Comparison of ENCODE assay signal across 28 cellular contexts in the genomic region with DNA sequence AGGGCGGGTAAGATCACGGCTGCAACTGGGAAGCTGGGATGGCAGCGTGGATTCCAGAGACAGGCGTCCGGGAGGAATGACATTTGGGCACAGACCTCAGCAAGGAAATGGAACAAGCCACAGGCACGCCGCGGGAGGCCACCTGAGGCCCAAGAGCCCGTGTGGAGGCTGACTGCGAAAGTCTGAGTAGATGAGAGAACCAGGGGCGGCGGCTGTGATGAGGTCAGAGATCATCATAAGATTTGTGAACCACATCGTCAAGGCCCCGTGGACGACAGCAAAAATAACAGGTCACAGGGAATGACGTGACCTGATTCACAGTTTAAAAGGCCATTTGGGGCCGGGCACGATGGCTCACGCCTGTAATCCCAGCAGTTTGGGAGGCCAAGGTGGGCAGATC.
"Had no signal": no experiment of that assay in that cellular context is flagged by ENCODE, and none has a peak within 500 bp of the region (broad histone marks: within the 10 kb centered on the region; RNA-seq: fewer than 3 reads in every experiment).

No MANE protein-coding gene starts in this region.

- FAIRE-seq: islet of Langerhans had no signal

- H3K27ac Mint-ChIP-seq: activated naive CD4-positive, alpha-beta T cell treated with anti-CD3 and anti-CD28 coated beads, Interleukin-2, amount 10 ng/mL, durations not matched to agents 7 days and 5 days; activated naive CD8-positive, alpha-beta T cell treated with anti-CD3 and anti-CD28 coated beads, Interleukin-2, amount 10 ng/mL, durations not matched to agents 7 days and 5 days; activated T-helper 1 cell treated with anti-CD3 and anti-CD28 coated beads, Interleukin-12 subunit alpha, Interleukin-12 subunit beta, Interleukin-2, Interleukin-4 antibody, amounts not matched to agents 30 ng/mL and 10 ng/mL and 1 ng/mL, durations not matched to agents 14 hours and 24 hours and 36 hours; naive B cell; T-cell; T-helper 2 cell treated with Interferon-gamma antibody and Interleukin-4, amounts not matched to agents 5 μg/mL and 100 μg/mL, for 36 hours had no signal

- H3K4me1 ChIP-seq: ascending aorta, foreskin keratinocyte, left ventricle myocardium inferior, right lobe of liver had no signal

- H3K9me3 Mint-ChIP-seq: activated T-helper 1 cell treated with anti-CD3 and anti-CD28 coated beads, Interleukin-12 subunit alpha, Interleukin-12 subunit beta, Interleukin-2, Interleukin-4 antibody, amounts not matched to agents 30 ng/mL and 10 ng/mL and 1 ng/mL, durations not matched to agents 14 hours and 24 hours and 36 hours; T-cell; T-helper 2 cell treated with Interferon-gamma antibody and Interleukin-4, amounts not matched to agents 5 μg/mL and 100 μg/mL, for 36 hours had no signal

- H3K4me3 Mint-ChIP-seq: activated naive CD4-positive, alpha-beta T cell treated with anti-CD3 and anti-CD28 coated beads, Interleukin-2, amount 10 ng/mL, durations not matched to agents 7 days and 5 days; activated naive CD8-positive, alpha-beta T cell treated with anti-CD3 and anti-CD28 coated beads, Interleukin-2, amount 10 ng/mL, durations not matched to agents 7 days and 5 days; activated T-helper 1 cell treated with anti-CD3 and anti-CD28 coated beads, Interleukin-12 subunit alpha, Interleukin-12 subunit beta, Interleukin-2, Interleukin-4 antibody, amounts not matched to agents 30 ng/mL and 10 ng/mL and 1 ng/mL, durations not matched to agents 14 hours and 24 hours and 36 hours; brain; naive B cell; neural crest cell; T-cell; T-helper 2 cell treated with Interferon-gamma antibody and Interleukin-4, amounts not matched to agents 5 μg/mL and 100 μg/mL, for 36 hours had no signal

- DNase-seq: activated CD4-positive, alpha-beta T cell treated with anti-CD3 and anti-CD28 coated beads for 4 hours; activated CD4-positive, alpha-beta T cell treated with anti-CD3 and anti-CD28 coated beads, Interleukin-2, amount 50 U/mL, for 4 hours; activated CD8-positive, alpha-beta memory T cell treated with anti-CD3 and anti-CD28 coated beads for 24 hours; activated effector memory CD4-positive, alpha-beta T cell treated with anti-CD3 and anti-CD28 coated beads, Interleukin-2, amount 50 U/mL, for 16 hours; activated naive CD4-positive, alpha-beta T cell treated with anti-CD3 and anti-CD28 coated beads, Interleukin-2, amount 10 ng/mL, durations not matched to agents 7 days and 5 days; activated naive CD8-positive, alpha-beta T cell treated with anti-CD3 and anti-CD28 coated beads, Interleukin-2, amount 10 ng/mL, durations not matched to agents 7 days and 5 days; cerebellar nuclear complex; cortex of kidney; foreskin keratinocyte; left ventricle myocardium inferior; naive B cell; occipital lobe; right lobe of liver; stimulated activated CD4-positive, alpha-beta T cell treated with anti-CD3 and anti-CD28 coated beads, Interleukin-12 subunit alpha, Interleukin-12 subunit beta, amount 100 ng/mL, for 4 hours; stimulated activated CD4-positive, alpha-beta T cell treated with anti-CD3 and anti-CD28 coated beads, Interleukin-4, amount 100 ng/mL, for 1 hour; stimulated activated naive CD8-positive, alpha-beta T cell treated with anti-CD3 and anti-CD28 coated beads, Interleukin-15, Interleukin-2, amounts not matched to agents 100 U/mL and 50 U/mL, for 24 hours; T-cell; upper lobe of left lung had no signal

- H3K27me3 Mint-ChIP-seq: activated naive CD8-positive, alpha-beta T cell treated with anti-CD3 and anti-CD28 coated beads, Interleukin-2, amount 10 ng/mL, durations not matched to agents 7 days and 5 days; brain had no signal

- H3K4me3 ChIP-seq: ascending aorta, cardiac muscle cell, left ventricle myocardium inferior, lung, right lobe of liver, skin epidermis, upper lobe of left lung had no signal

- H3K36me3 Mint-ChIP-seq: activated naive CD4-positive, alpha-beta T cell treated with anti-CD3 and anti-CD28 coated beads, Interleukin-2, amount 10 ng/mL, durations not matched to agents 7 days and 5 days; activated naive CD8-positive, alpha-beta T cell treated with anti-CD3 and anti-CD28 coated beads, Interleukin-2, amount 10 ng/mL, durations not matched to agents 7 days and 5 days; naive B cell; T-cell had no signal

- H3K27ac ChIP-seq: ascending aorta, cardiac muscle cell, foreskin keratinocyte, left ventricle myocardium inferior, right lobe of liver, skin epidermis, upper lobe of left lung had no signal

- H3K27me3 ChIP-seq: ascending aorta, cardiac muscle cell, foreskin keratinocyte, right lobe of liver, upper lobe of left lung had no signal

- H3K36me3 ChIP-seq: ascending aorta, left ventricle myocardium inferior, right lobe of liver had no signal

- ATAC-seq: esophagus mucosa; foreskin keratinocyte; right lobe of liver; stimulated activated naive CD8-positive, alpha-beta T cell treated with anti-CD3 and anti-CD28 coated beads, Interleukin-15, Interleukin-2, amounts not matched to agents 100 U/mL and 50 U/mL, for 24 hours; T-cell had no signal

- H3K9me3 ChIP-seq: ascending aorta, right lobe of liver, upper lobe of left lung had no signal

- H3K4me1 Mint-ChIP-seq: activated naive CD4-positive, alpha-beta T cell treated with anti-CD3 and anti-CD28 coated beads, Interleukin-2, amount 10 ng/mL, durations not matched to agents 7 days and 5 days; activated naive CD8-positive, alpha-beta T cell treated with anti-CD3 and anti-CD28 coated beads, Interleukin-2, amount 10 ng/mL, durations not matched to agents 7 days and 5 days; naive B cell; T-cell had no signal
